In the genomic region with DNA sequence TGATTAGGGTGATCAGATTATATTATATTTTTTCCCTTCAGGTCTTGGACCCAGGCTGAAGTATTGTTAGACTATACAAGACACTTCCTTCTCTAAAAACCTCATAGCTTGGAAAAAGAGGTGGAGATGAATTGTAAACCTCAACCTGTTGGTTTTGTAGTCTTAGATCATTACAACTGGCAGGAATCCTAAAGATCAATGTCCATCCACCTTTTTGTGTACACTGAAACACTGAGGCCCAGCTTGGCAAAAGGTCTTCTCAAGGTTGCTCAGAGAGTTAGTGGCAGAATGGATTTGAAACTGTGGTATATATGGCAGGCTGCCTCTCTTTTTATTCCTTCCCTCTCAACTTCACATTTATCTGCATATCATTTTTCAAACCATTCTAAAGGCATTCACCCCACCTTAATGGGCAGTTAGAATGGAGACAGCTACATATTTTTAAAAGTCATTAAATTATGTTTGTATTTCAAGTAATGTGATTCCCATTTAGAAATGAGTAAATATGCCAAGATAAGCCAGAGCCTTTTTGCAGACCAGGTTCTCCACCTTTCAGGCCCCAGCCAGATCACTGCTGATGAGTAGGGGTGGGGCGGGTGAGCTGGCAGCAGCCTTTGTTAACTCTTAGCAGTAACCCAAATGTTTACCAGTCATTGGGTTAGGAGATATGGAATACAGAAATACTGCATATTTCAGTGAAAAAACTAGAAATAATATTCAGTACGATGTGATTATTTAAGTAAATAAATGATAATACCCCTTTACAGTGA, we compare ENCODE assay signal across 22 cellular contexts.
"Had no signal": no experiment of that assay in that cellular context is flagged by ENCODE, and none has a peak within 500 bp of the region (broad histone marks: within the 10 kb centered on the region; RNA-seq: fewer than 3 reads in every experiment).

No MANE protein-coding gene starts in this region.

- H3K27me3 Mint-ChIP-seq: activated naive CD8-positive, alpha-beta T cell treated with anti-CD3 and anti-CD28 coated beads, Interleukin-2, amount 10 ng/mL, durations not matched to agents 7 days and 5 days; progenitor cell of endocrine pancreas had no signal

- H3K9me3 Mint-ChIP-seq: activated naive CD8-positive, alpha-beta T cell treated with anti-CD3 and anti-CD28 coated beads, Interleukin-2, amount 10 ng/mL, durations not matched to agents 7 days and 5 days; immature natural killer cell had no signal

- DNase-seq: activated CD4-positive, alpha-beta T cell treated with anti-CD3 and anti-CD28 coated beads for 4 hours; activated CD4-positive, alpha-beta T cell treated with anti-CD3 and anti-CD28 coated beads, Interleukin-2, amount 50 U/mL, for 48 hours; activated CD4-positive, CD25-positive, alpha-beta regulatory T cell; activated CD8-positive, alpha-beta memory T cell treated with anti-CD3 and anti-CD28 coated beads, Interleukin-2, amount 50 U/mL, for 48 hours; activated naive CD4-positive, alpha-beta T cell treated with Interleukin-2 at 50 U/mL for 16 hours; activated naive CD8-positive, alpha-beta T cell treated with anti-CD3 and anti-CD28 coated beads, Interleukin-2, amount 10 ng/mL, durations not matched to agents 7 days and 5 days; activated T-cell treated with anti-CD3 and anti-CD28 coated beads, Interleukin-2, amount 50 U/mL, for 48 hours; amniotic stem cell; effector CD8-positive, alpha-beta T cell; foreskin keratinocyte; immature natural killer cell; left ventricle myocardium inferior; stimulated activated CD4-positive, alpha-beta T cell treated with anti-CD3 and anti-CD28 coated beads, Interleukin-4, amount 100 ng/mL, for 4 hours; stimulated activated naive CD8-positive, alpha-beta T cell treated with anti-CD3 and anti-CD28 coated beads, Interleukin-15, Interleukin-2, amounts not matched to agents 100 U/mL and 50 U/mL, for 24 hours; substantia nigra; T1000; tibial artery had no signal

- H3K9me3 ChIP-seq: left ventricle myocardium inferior had no signal

- H3K4me3 ChIP-seq: cardiac muscle cell, left ventricle myocardium inferior, tibial artery had no signal

- H3K4me1 Mint-ChIP-seq: activated naive CD8-positive, alpha-beta T cell treated with anti-CD3 and anti-CD28 coated beads, Interleukin-2, amount 10 ng/mL, durations not matched to agents 7 days and 5 days; immature natural killer cell; neural crest cell had no signal

- H3K36me3 Mint-ChIP-seq: activated naive CD8-positive, alpha-beta T cell treated with anti-CD3 and anti-CD28 coated beads, Interleukin-2, amount 10 ng/mL, durations not matched to agents 7 days and 5 days; immature natural killer cell had no signal

- H3K27ac Mint-ChIP-seq: activated naive CD8-positive, alpha-beta T cell treated with anti-CD3 and anti-CD28 coated beads, Interleukin-2, amount 10 ng/mL, durations not matched to agents 7 days and 5 days; dendritic cell treated with granulocyte-macrophage colony-stimulating factor and Interleukin-4, amounts not matched to agents 40 ng/mL and 50 ng/mL, for 4 days; immature natural killer cell; T-helper 1 cell treated with Interleukin-12 subunit alpha and Interleukin-12 subunit beta and Interleukin-4 antibody, amounts not matched to agents 30 μg/mL and 1 μg/mL, for 36 hours had no signal

- ATAC-seq: foreskin keratinocyte; stimulated activated naive CD8-positive, alpha-beta T cell treated with anti-CD3 and anti-CD28 coated beads, Interleukin-15, Interleukin-2, amounts not matched to agents 100 U/mL and 50 U/mL, for 24 hours had no signal

- H3K36me3 ChIP-seq: cardiac muscle cell, left ventricle myocardium inferior, tibial artery had no signal

- H3K27me3 ChIP-seq: cardiac muscle cell, foreskin keratinocyte, tibial artery had no signal

- H3K27ac ChIP-seq: cardiac muscle cell, foreskin keratinocyte, left ventricle myocardium inferior, tibial artery had no signal

- H3K4me1 ChIP-seq: foreskin keratinocyte, left ventricle myocardium inferior, tibial artery had no signal

- H3K4me3 Mint-ChIP-seq: activated naive CD8-positive, alpha-beta T cell treated with anti-CD3 and anti-CD28 coated beads, Interleukin-2, amount 10 ng/mL, durations not matched to agents 7 days and 5 days; dendritic cell treated with granulocyte-macrophage colony-stimulating factor and Interleukin-4, amounts not matched to agents 40 ng/mL and 50 ng/mL, for 4 days; immature natural killer cell; neural crest cell; T-helper 1 cell treated with Interleukin-12 subunit alpha and Interleukin-12 subunit beta and Interleukin-4 antibody, amounts not matched to agents 30 μg/mL and 1 μg/mL, for 36 hours had no signal
